33 cellular contexts compared by ENCODE assay signal in the genomic region with DNA sequence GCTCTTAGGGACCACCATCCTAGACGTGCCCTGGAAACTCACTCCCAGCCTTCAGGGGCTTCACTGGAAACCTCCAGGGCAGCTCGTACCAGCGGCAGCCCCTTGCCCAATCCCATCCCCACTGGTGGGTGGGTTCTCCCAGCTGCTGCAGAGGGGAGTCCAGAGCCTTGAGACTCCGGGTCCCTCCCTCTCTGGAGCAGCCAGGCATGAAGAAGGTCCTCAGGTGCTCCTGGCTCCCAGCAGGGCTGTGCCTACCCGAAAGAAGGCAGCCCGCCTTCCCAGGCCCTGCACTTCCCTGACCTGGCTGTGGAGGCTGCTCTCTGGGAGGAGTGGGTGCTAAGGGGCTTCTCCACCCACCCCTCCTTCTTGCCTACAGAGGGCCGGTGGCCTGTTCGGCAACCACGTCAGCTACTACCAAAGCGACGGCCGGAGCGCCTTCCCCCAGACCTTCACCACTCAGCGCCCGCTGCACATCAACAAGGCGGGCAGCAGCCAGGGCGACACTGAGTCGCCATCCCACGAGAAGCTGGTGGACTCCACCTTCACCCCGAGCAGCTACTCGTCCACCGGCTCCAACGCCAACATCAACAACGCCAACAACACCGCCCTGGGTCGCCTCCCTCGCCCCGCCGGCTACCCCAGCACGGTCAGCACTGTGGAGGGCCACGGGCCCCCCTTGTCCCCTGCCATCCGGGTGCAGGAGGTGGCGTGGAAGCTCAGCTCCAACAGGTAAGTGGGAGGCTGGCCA.
"Had no signal": no experiment of that assay in that cellular context is flagged by ENCODE, and none has a peak within 500 bp of the region (broad histone marks: within the 10 kb centered on the region; RNA-seq: fewer than 3 reads in every experiment).

No MANE protein-coding gene starts in this region.

- ATAC-seq: effector memory CD8-positive, alpha-beta T cell; gastroesophageal sphincter; naive thymus-derived CD4-positive, alpha-beta T cell; pancreas; psoas muscle; WTC11 had no signal

- H3K9ac ChIP-seq: SK-N-SH had no signal

- H3K4me3 ChIP-seq: ascending aorta, cardiac muscle cell, colonic mucosa, dorsolateral prefrontal cortex, gastroesophageal sphincter, pancreas, psoas muscle, smooth muscle cell, testis, transverse colon had no signal

- DNase-seq: activated CD4-positive, alpha-beta T cell treated with anti-CD3 and anti-CD28 coated beads, Interleukin-2, amount 50 U/mL, for 1 hour; activated CD8-positive, alpha-beta memory T cell treated with anti-CD3 and anti-CD28 coated beads, Interleukin-2, amount 50 U/mL, for 4 hours; activated gamma-delta T cell; activated naive CD4-positive, alpha-beta T cell treated with anti-CD3 and anti-CD28 coated beads, Interleukin-2, amount 10 ng/mL, durations not matched to agents 7 days and 5 days; activated naive CD8-positive, alpha-beta T cell treated with anti-CD3 and anti-CD28 coated beads, Interleukin-2, amount 10 ng/mL, durations not matched to agents 7 days and 5 days; activated T-cell treated with anti-CD3 and anti-CD28 coated beads, Interleukin-2, amount 50 U/mL, for 1 hour; cerebellar nuclear complex; colonic mucosa; effector memory CD8-positive, alpha-beta T cell; hippocampal formation; immature natural killer cell; nucleus accumbens; psoas muscle; SK-N-SH; stimulated activated CD4-positive, alpha-beta T cell treated with anti-CD3 and anti-CD28 coated beads, Interleukin-1b, Interleukin-23, amount 100 ng/mL, for 48 hours; stimulated activated CD4-positive, alpha-beta T cell treated with anti-CD3 and anti-CD28 coated beads, Interleukin-4, amount 100 ng/mL, for 4 hours; stimulated activated naive CD4-positive, alpha-beta T cell; SW 1271; T-helper 9 cell; testis; transverse colon had no signal

- H3K4me1 Mint-ChIP-seq: mesothelial cell of epicardium had no signal

- H3K36me3 ChIP-seq: colonic mucosa, pancreas, transverse colon had no signal

- H3K27ac ChIP-seq: ascending aorta, cardiac muscle cell, colonic mucosa, gastroesophageal sphincter, pancreas, psoas muscle, testis, transverse colon had no signal

- H3K9me3 Mint-ChIP-seq: activated T-helper 1 cell treated with anti-CD3 and anti-CD28 coated beads, Interleukin-12 subunit alpha, Interleukin-12 subunit beta, Interleukin-2, Interleukin-4 antibody, amounts not matched to agents 30 ng/mL and 10 ng/mL and 1 ng/mL, durations not matched to agents 14 hours and 24 hours and 36 hours; brain; effector memory CD8-positive, alpha-beta T cell; mesothelial cell of epicardium had no signal

- H3K4me1 ChIP-seq: ascending aorta, colonic mucosa, pancreas, psoas muscle, testis had no signal

- H3K4me3 Mint-ChIP-seq: activated naive CD4-positive, alpha-beta T cell treated with anti-CD3 and anti-CD28 coated beads, Interleukin-2, amount 10 ng/mL, durations not matched to agents 7 days and 5 days; activated naive CD8-positive, alpha-beta T cell treated with anti-CD3 and anti-CD28 coated beads, Interleukin-2, amount 10 ng/mL, durations not matched to agents 7 days and 5 days; activated T-helper 1 cell treated with anti-CD3 and anti-CD28 coated beads, Interleukin-12 subunit alpha, Interleukin-12 subunit beta, Interleukin-2, Interleukin-4 antibody, amounts not matched to agents 30 ng/mL and 10 ng/mL and 1 ng/mL, durations not matched to agents 14 hours and 24 hours and 36 hours; brain; effector memory CD8-positive, alpha-beta T cell; immature natural killer cell; mesothelial cell of epicardium; naive thymus-derived CD4-positive, alpha-beta T cell; T-helper 1 cell treated with Interleukin-12 subunit alpha and Interleukin-12 subunit beta and Interleukin-4 antibody, amounts not matched to agents 30 μg/mL and 1 μg/mL, for 36 hours; WTC11 had no signal

- H3K27me3 ChIP-seq: ascending aorta, cardiac muscle cell, colonic mucosa, dorsolateral prefrontal cortex, gastroesophageal sphincter, pancreas, testis, transverse colon had no signal

- H3K27me3 Mint-ChIP-seq: activated naive CD8-positive, alpha-beta T cell treated with anti-CD3 and anti-CD28 coated beads, Interleukin-2, amount 10 ng/mL, durations not matched to agents 7 days and 5 days; brain; effector memory CD8-positive, alpha-beta T cell; naive thymus-derived CD4-positive, alpha-beta T cell had no signal

- H3K36me3 Mint-ChIP-seq: WTC11 had no signal

- H3K27ac Mint-ChIP-seq: activated naive CD4-positive, alpha-beta T cell treated with anti-CD3 and anti-CD28 coated beads, Interleukin-2, amount 10 ng/mL, durations not matched to agents 7 days and 5 days; activated naive CD8-positive, alpha-beta T cell treated with anti-CD3 and anti-CD28 coated beads, Interleukin-2, amount 10 ng/mL, durations not matched to agents 7 days and 5 days; activated T-helper 1 cell treated with anti-CD3 and anti-CD28 coated beads, Interleukin-12 subunit alpha, Interleukin-12 subunit beta, Interleukin-2, Interleukin-4 antibody, amounts not matched to agents 30 ng/mL and 10 ng/mL and 1 ng/mL, durations not matched to agents 14 hours and 24 hours and 36 hours; brain; mesothelial cell of epicardium; T-helper 1 cell treated with Interleukin-12 subunit alpha and Interleukin-12 subunit beta and Interleukin-4 antibody, amounts not matched to agents 30 μg/mL and 1 μg/mL, for 36 hours; WTC11 had no signal

- H3K9me3 ChIP-seq: ascending aorta, colonic mucosa, gastroesophageal sphincter, pancreas, psoas muscle, SK-N-SH, testis, transverse colon had no signal
